15 cellular contexts compared by ENCODE assay signal in the genomic region with DNA sequence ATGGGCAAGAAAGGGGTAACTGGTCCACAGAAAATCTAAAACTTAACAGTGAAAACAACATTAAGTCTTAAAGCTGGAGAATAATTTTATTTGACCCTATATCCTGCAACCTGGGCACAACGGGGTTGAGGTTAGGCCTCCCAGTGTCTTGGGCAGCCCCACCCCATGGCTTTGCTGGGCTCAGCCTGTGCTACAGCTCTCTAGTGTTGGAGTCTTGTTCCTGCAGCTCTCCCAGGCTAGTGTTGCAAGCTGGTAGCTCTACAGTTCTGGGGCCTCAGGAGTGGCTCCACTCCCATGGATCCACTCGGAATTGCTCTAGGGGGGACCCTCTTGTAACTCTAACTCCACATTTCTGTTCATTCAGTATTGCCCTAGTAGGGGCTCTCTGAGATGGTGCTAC.
"Had no signal": no experiment of that assay in that cellular context is flagged by ENCODE, and none has a peak within 500 bp of the region (broad histone marks: within the 10 kb centered on the region; RNA-seq: fewer than 3 reads in every experiment).

No MANE protein-coding gene starts in this region.

- ATAC-seq: body of pancreas, left lung, natural killer cell had no signal

- H3K4me3 ChIP-seq: body of pancreas, cardiac muscle cell, left lung, lung, thoracic aorta had no signal

- H3K9me3 ChIP-seq: body of pancreas, left lung, thoracic aorta had no signal

- H3K36me3 ChIP-seq: cardiac muscle cell, left lung, thoracic aorta had no signal

- H3K27me3 ChIP-seq: body of pancreas, cardiac muscle cell, left lung had no signal

- DNase-seq: activated gamma-delta T cell treated with Interleukin-2 at 50 U/mL for 16 hours; activated T-cell treated with anti-CD3 and anti-CD28 coated beads, Interleukin-2, amount 50 U/mL, for 1 hour; anterior cingulate cortex; body of pancreas; foreskin fibroblast; left lung; natural killer cell; retina; stimulated activated CD4-positive, alpha-beta T cell treated with anti-CD3 and anti-CD28 coated beads, Interleukin-2, amount 100 ng/mL, for 48 hours; stimulated activated CD8-positive, alpha-beta memory T cell treated with anti-CD3 and anti-CD28 coated beads, Interleukin-4, amount 100 ng/mL, for 48 hours; stimulated activated naive CD4-positive, alpha-beta T cell treated with Interleukin-2 at 50 U/mL for 16 hours had no signal

- H3K27ac ChIP-seq: body of pancreas, cardiac muscle cell, epithelial cell of prostate, left lung, thoracic aorta had no signal

- H3K4me1 ChIP-seq: body of pancreas had no signal
